Comparison of ENCODE assay signal across 22 cellular contexts in the genomic region with DNA sequence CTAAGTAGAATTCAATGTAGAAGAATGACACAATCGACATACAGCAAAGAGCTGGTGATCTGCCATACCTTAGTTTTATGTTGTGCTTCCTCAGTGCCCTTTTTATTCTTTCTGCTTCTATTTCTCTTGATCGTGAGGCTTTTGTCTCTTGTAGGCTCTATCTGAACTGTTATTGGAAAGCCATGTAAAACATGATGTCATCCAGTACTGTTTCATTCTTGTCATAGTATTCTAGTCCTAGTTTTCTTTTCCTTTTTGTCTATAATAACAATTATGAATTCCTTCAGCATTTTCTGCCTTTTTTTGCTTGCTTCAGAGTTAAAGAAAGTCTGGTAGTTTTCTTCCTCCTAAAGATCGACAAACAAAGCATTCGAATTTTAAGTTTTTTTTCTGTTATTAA.
A peak's percentile ranks its signal among the peaks of the same experiment; 100 is the strongest.
DNase-seq lines count a peak whose midpoint lies in the region; ATAC-seq, FAIRE-seq and TF ChIP-seq lines count a peak whose summit lies in the region.
"Had no signal": no experiment of that assay in that cellular context is flagged by ENCODE, and none has a peak within 500 bp of the region (broad histone marks: within the 10 kb centered on the region; RNA-seq: fewer than 3 reads in every experiment).

No MANE protein-coding gene starts in this region.

- BruUV-seq in endothelial cell of umbilical vein (replicated peaks; lab: Mats Ljungman, UMichigan), result no TSS peak

- H3K9ac ChIP-seq in endothelial cell of umbilical vein (replicated peaks; ENCODE audit: extremely low read depth, insufficient read depth, low read length), result no peak overlapping the region
- H3K9ac ChIP-seq in GM23248, result no peak overlapping the region
- H3K9ac ChIP-seq: BLaER1 had no signal

- FAIRE-seq in endothelial cell of umbilical vein (lab: Jason Lieb, UNC), result no peak
- FAIRE-seq: D721Med, GM12878, GM19239 had no signal

- ATAC-seq in T-helper 17 cell, result no peak
- ATAC-seq in CD4-positive, alpha-beta T cell (ENCODE audit: poor library complexity), result no peak
- ATAC-seq: GM12878, GM23338 had no signal

- H3K4me3 Mint-ChIP-seq in T-helper 17 cell, result peak overlapping the region; percentile 22
- H3K4me3 Mint-ChIP-seq in CD4-positive, alpha-beta T cell, result no peak overlapping the region
- H3K4me3 Mint-ChIP-seq: B cell; CD4-positive, CD25-positive, alpha-beta regulatory T cell; CD8-positive, alpha-beta memory T cell; GM23338 had no signal

- TF ChIP-seq CTCF in HEK293 (tag by site-specific recombination; IDR thresholded peaks at IDR 0.05) (no peak), endothelial cell of umbilical vein (IDR thresholded peaks at IDR 0.05; ENCODE audit: extremely low read depth in 1 of 2, insufficient read depth in 1 of 2, low read depth in 1 of 2, low read length in 2 of 2) (no peak), testis (IDR thresholded peaks at IDR 0.05) (no peak)
- no peak for TF ChIP-seq CTCF in CD4-positive, alpha-beta T cell (IDR thresholded peaks at IDR 0.05)

- H3K4me1 ChIP-seq in HEK293 (ENCODE audit: control insufficient read depth, insufficient read depth, low read length) (no peaks in the 10 kb centered on the region), endothelial cell of umbilical vein (ENCODE audit: control insufficient read depth, extremely low read depth, insufficient read depth, low read length) (no peaks in the 10 kb centered on the region), testis (no peaks in the 10 kb centered on the region), GM23248 (ENCODE audit: insufficient read depth) (no peaks in the 10 kb centered on the region)
- H3K4me1 ChIP-seq: HAP-1 had no signal

- H3K4me2 ChIP-seq in endothelial cell of umbilical vein (ENCODE audit: insufficient read depth, low read length) (no peak overlapping the region), GM23248 (ENCODE audit: unreplicated experiment) (no peak overlapping the region)
- H3K4me2 ChIP-seq: BLaER1, GM23338 had no signal

- POLR2A ChIA-PET in HEK293 (lab: Yijun Ruan, JAX), result no interaction called here
- POLR2A ChIA-PET in endothelial cell of umbilical vein (lab: Charles Lee), result no interaction called here
- POLR2A ChIA-PET in CD4-positive, alpha-beta T cell (lab: Charles Lee), result no interaction called here

- TF ChIP-seq POLR2A in endothelial cell of umbilical vein (IDR thresholded peaks at IDR 0.05; ENCODE audit: low read depth, low read length) (no peak), testis (IDR thresholded peaks at IDR 0.05) (no peak)

- H3K79me2 ChIP-seq in endothelial cell of umbilical vein (ENCODE audit: control insufficient read depth, insufficient read depth, low read length) (no peaks in the 10 kb centered on the region), GM23248 (ENCODE audit: insufficient read depth) (no peaks in the 10 kb centered on the region)

- H4K20me1 ChIP-seq in endothelial cell of umbilical vein (replicated peaks; ENCODE audit: control insufficient read depth, extremely low read depth, insufficient read depth, low read length) (no peaks in the 10 kb centered on the region), GM23248 (ENCODE audit: insufficient read depth) (no peaks in the 10 kb centered on the region)
- H4K20me1 ChIP-seq: BLaER1 had no signal

- H3K9me2 ChIP-seq in GM23248 (ENCODE audit: insufficient read depth), result no peaks in the 10 kb centered on the region

- H3K4me3 ChIP-seq in HEK293 (ENCODE audit: low read depth, low read length), result no peak overlapping the region
- no peak overlapping the region for H3K4me3 ChIP-seq in endothelial cell of umbilical vein (replicated peaks in 1 of 3; ENCODE audit: insufficient read depth in 1 of 3, low read depth in 1 of 3, low read length in 3 of 3)
- H3K4me3 ChIP-seq in testis, result no peak overlapping the region
- H3K4me3 ChIP-seq in GM23248, result no peak overlapping the region
- H3K4me3 ChIP-seq: BLaER1, GM12878, GM23338, HAP-1 had no signal

- DNase-seq in T-helper 17 cell (no peak), endothelial cell of umbilical vein (ENCODE audit: low read depth, low spot score) (no peak), hepatic stellate cell (ENCODE audit: low spot score) (peak; percentile 2), testis (no peak), GM23248 (no peak)
- DNase-seq in stimulated activated CD4-positive, alpha-beta T cell treated with anti-CD3 and anti-CD28 coated beads, Interleukin-2, amount 100 ng/mL, for 24 hours, result no peak
- no peak for DNase-seq in CD4-positive, alpha-beta T cell
- DNase-seq: CD4-positive, CD25-positive, alpha-beta regulatory T cell; CD8-positive, alpha-beta memory T cell; DMS 273 treated with DMSO at 0.1 percent for 48 hours; DMS79; EL; GDM1 had no signal

- no peak overlapping the region for H3K27ac ChIP-seq in HEK293 (ENCODE audit: extremely low read depth, low read depth, low read length)
- H3K27ac ChIP-seq in endothelial cell of umbilical vein (ENCODE audit: insufficient read depth, low read depth, low read length), result no peak overlapping the region
- H3K27ac ChIP-seq in testis, result no peak overlapping the region
- no peak overlapping the region for H3K27ac ChIP-seq in CD4-positive, alpha-beta T cell (ENCODE audit: low read depth, low read length)
- no peak overlapping the region for H3K27ac ChIP-seq in GM23248
- H3K27ac ChIP-seq: BLaER1, C4-2B had no signal

- H3K9me3 Mint-ChIP-seq in CD4-positive, alpha-beta T cell, result no peaks in the 10 kb centered on the region
- H3K9me3 Mint-ChIP-seq: GM23338 had no signal

- H3K27me3 Mint-ChIP-seq in T-helper 17 cell, result peaks cover 4% of the 10 kb centered on the region
- H3K27me3 Mint-ChIP-seq in CD4-positive, alpha-beta T cell, result no peaks in the 10 kb centered on the region
- H3K27me3 Mint-ChIP-seq: B cell had no signal

- H3K9me1 ChIP-seq in endothelial cell of umbilical vein (replicated peaks; ENCODE audit: control insufficient read depth, extremely low read depth, insufficient read depth, low read length), result no peaks in the 10 kb centered on the region

- in situ Hi-C loops in GM23248 (cut with MboI), result no loop called here

- H3K36me3 ChIP-seq in HEK293 (ENCODE audit: control insufficient read depth in 2 of 2, insufficient read depth in 1 of 2, low read length in 2 of 2), result no peaks in the 10 kb centered on the region
- H3K36me3 ChIP-seq in endothelial cell of umbilical vein (ENCODE audit: control insufficient read depth in 2 of 2, extremely low read depth in 1 of 2, insufficient read depth in 2 of 2, low read length in 2 of 2), result no peaks in the 10 kb centered on the region
- H3K36me3 ChIP-seq in testis (ENCODE audit: low read depth, missing control alignments), result no peaks in the 10 kb centered on the region
- H3K36me3 ChIP-seq in GM23248 (ENCODE audit: low read depth), result no peaks in the 10 kb centered on the region
- H3K36me3 ChIP-seq: BLaER1, HAP-1 had no signal

- CTCF ChIA-PET in HEK293 (lab: Yijun Ruan, JAX), result no interaction called here
- CTCF ChIA-PET in endothelial cell of umbilical vein (lab: Charles Lee), result no interaction called here
- CTCF ChIA-PET in CD4-positive, alpha-beta T cell (lab: Charles Lee), result no interaction called here

- H3K27me3 ChIP-seq in endothelial cell of umbilical vein (ENCODE audit: control insufficient read depth in 2 of 2, insufficient read depth in 2 of 2, low read length in 2 of 2) (peaks cover 0 to 2% of the 10 kb centered on the region in 2 experiments), testis (no peaks in the 10 kb centered on the region), GM23248 (replicated peaks; ENCODE audit: insufficient read depth) (0 out of 2 replicates have a peak, but pooled peaks cover 9% of the 10 kb centered on the region)
- no peaks in the 10 kb centered on the region for H3K27me3 ChIP-seq in CD4-positive, alpha-beta T cell (ENCODE audit: control insufficient read depth, insufficient read depth, low read length)
- H3K27me3 ChIP-seq: BLaER1 had no signal

- 63 to 70% methylated on average over 4 of the region's 4 CpGs for WGBS in testis, 2 donors
- WGBS in GM23248 (ENCODE audit: low coverage in 1 of 2, low lambda C conversion rate in 2 of 2, missing lambda C conversion rate in 2 of 2), 2 experiments, result 41 to 47% methylated on average over 4 of the region's 4 CpGs

- intact Hi-C loops in endothelial cell of umbilical vein (cut with micrococcal nuclease), result no loop called here
- intact Hi-C loops in testis (cut with DNase I; ENCODE audit: low total_unique reads), result no loop called here
- intact Hi-C loops in CD4-positive, alpha-beta T cell (cut with DNase I, micrococcal nuclease), result no loop called here

- no peak overlapping the region for H3K27ac Mint-ChIP-seq in T-helper 17 cell
- no peak overlapping the region for H3K27ac Mint-ChIP-seq in CD4-positive, alpha-beta T cell
- H3K27ac Mint-ChIP-seq: B cell; CD4-positive, CD25-positive, alpha-beta regulatory T cell; CD8-positive, alpha-beta memory T cell; GM23338 had no signal

- H3K9me3 ChIP-seq in HEK293 (ENCODE audit: control insufficient read depth, insufficient read depth, low read depth, low read length) (no peaks in the 10 kb centered on the region), T-helper 17 cell (ENCODE audit: control insufficient read depth, low read length, poor library complexity, severe bottlenecking) (no peaks in the 10 kb centered on the region), endothelial cell of umbilical vein (replicated peaks; ENCODE audit: control insufficient read depth, insufficient read depth, low read length) (no peaks in the 10 kb centered on the region), testis (no peaks in the 10 kb centered on the region), GM23248 (ENCODE audit: low read depth) (no peaks in the 10 kb centered on the region)
- H3K9me3 ChIP-seq in CD4-positive, alpha-beta T cell (ENCODE audit: control insufficient read depth, low read length), result no peaks in the 10 kb centered on the region
- H3K9me3 ChIP-seq: HAP-1 had no signal

- H3F3A ChIP-seq in GM23248 (ENCODE audit: insufficient read depth), result no peaks in the 10 kb centered on the region

- H3K4me1 Mint-ChIP-seq in T-helper 17 cell, result no peaks in the 10 kb centered on the region
- H3K4me1 Mint-ChIP-seq in CD4-positive, alpha-beta T cell (ENCODE audit: low read depth), result no peaks in the 10 kb centered on the region
- H3K4me1 Mint-ChIP-seq: CD8-positive, alpha-beta memory T cell; GM23338 had no signal

- H2AFZ ChIP-seq in endothelial cell of umbilical vein (ENCODE audit: low read depth, low read length) (no peak overlapping the region), GM23248 (no peak overlapping the region)
- H2AFZ ChIP-seq: GM23338 had no signal

- dilution Hi-C loops in endothelial cell of umbilical vein (cut with MboI; ENCODE audit: extremely low pct_ligation_motif_present, low sequenced_read_pairs), result no loop called here

- H3K36me3 Mint-ChIP-seq in T-helper 17 cell (ENCODE audit: low read depth), result no peaks in the 10 kb centered on the region
- no peaks in the 10 kb centered on the region for H3K36me3 Mint-ChIP-seq in CD4-positive, alpha-beta T cell (ENCODE audit: low read depth)
- H3K36me3 Mint-ChIP-seq: CD4-positive, CD25-positive, alpha-beta regulatory T cell; CD8-positive, alpha-beta memory T cell had no signal

TF ChIP-seq in endothelial cell of umbilical vein, 7 proteins besides CTCF, POLR2A, EP300 and RAD21 (continues in another document):
- no peak for TF ChIP-seq GATA2 (IDR thresholded peaks at IDR 0.05; ENCODE audit: insufficient read depth, insufficient read length, low read depth, low read length)
- no peak for TF ChIP-seq EZH2 (IDR thresholded peaks at IDR 0.05; ENCODE audit: borderline replicate concordance, low read depth, low read length, severe bottlenecking)
- TF ChIP-seq FOS (IDR thresholded peaks at IDR 0.05; ENCODE audit: borderline replicate concordance, insufficient read depth, low read length), result no peak
- no peak for TF ChIP-seq POLR2AphosphoS5 (IDR thresholded peaks at IDR 0.05; ENCODE audit: insufficient read depth, low read depth, low read length)
